Comparison of ENCODE assay signal across 2 cellular contexts in genomic region chr11:116510886-116511650, GRCh38.
TF ChIP-seq lines count a peak whose summit lies in the region.

No MANE protein-coding gene starts in this region.

TF ChIP-seq in GM23338, 12 proteins besides CTCF, POLR2A, EP300 and RAD21:
- TF ChIP-seq ZNF331 (CRISPR knock-in tag; IDR thresholded peaks at IDR 0.05; ENCODE audit: low read depth) (no peak), REST (IDR thresholded peaks at IDR 0.05; ENCODE audit: unreplicated experiment) (no peak), STAT1 (IDR thresholded peaks at IDR 0.05; ENCODE audit: unreplicated experiment) (no peak)

TF ChIP-seq in H1, 55 proteins besides CTCF, POLR2A, EP300 and RAD21:
- TF ChIP-seq TAF7 (optimal IDR thresholded peaks at IDR 0.05; ENCODE audit: borderline replicate concordance, low read depth, low read length) (no peak), SUZ12 (IDR thresholded peaks at IDR 0.05; ENCODE audit: low read length) (no peak), GTF2F1 (IDR thresholded peaks at IDR 0.05; ENCODE audit: borderline replicate concordance, low read depth, low read length) (no peak), CHD7 (IDR thresholded peaks at IDR 0.05; ENCODE audit: insufficient replicate concordance, low read length) (no peak), ATF3 (IDR thresholded peaks at IDR 0.05; ENCODE audit: insufficient read depth, low read depth, low read length) (no peak), SAP30 (IDR thresholded peaks at IDR 0.05; ENCODE audit: insufficient read depth, insufficient replicate concordance, low read length) (no peak), FOSL1 (IDR thresholded peaks at IDR 0.05; ENCODE audit: insufficient read depth, low read depth, low read length) (no peak), TAF1 (IDR thresholded peaks at IDR 0.05; ENCODE audit: low read depth, low read length) (no peak), CBX8 (IDR thresholded peaks at IDR 0.05; ENCODE audit: borderline replicate concordance, low read depth, low read length) (no peak), HDAC6 (IDR thresholded peaks at IDR 0.05; ENCODE audit: low read depth, low read length) (no peak), TBP (IDR thresholded peaks at IDR 0.05; ENCODE audit: low read depth, low read length) (no peak), PHF8 (conservative IDR thresholded peaks at IDR 0.05; ENCODE audit: low read depth, low read length) (no peak), E2F6 (IDR thresholded peaks at IDR 0.05) (no peak)
